9 cellular contexts compared by ENCODE assay signal in the genomic region with DNA sequence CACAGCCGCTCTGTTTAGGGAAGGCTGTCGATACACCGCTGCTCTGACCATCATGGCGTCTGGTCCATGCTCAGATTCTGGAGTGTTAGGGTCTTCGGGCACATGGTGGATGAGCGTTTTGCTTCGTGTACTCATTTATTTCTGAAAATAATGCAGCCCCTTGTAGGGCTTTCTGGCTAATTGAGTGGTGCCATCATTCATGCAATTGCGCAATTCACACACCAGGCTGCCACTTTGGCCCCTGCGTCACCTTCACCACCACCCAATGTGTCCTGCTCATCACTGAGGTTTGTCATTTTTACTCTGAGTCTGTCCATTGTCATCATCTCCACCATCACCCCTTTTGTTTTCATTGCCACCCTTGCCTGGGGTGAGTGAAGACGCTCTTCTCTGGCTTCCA.
"Had no signal": no experiment of that assay in that cellular context is flagged by ENCODE, and none has a peak within 500 bp of the region (broad histone marks: within the 10 kb centered on the region; RNA-seq: fewer than 3 reads in every experiment).

No MANE protein-coding gene starts in this region.

- H3K27me3 Mint-ChIP-seq: IgD-negative memory B cell had no signal

- H2AFZ ChIP-seq: GM23248 had no signal

- H3K4me3 ChIP-seq: GM23248 had no signal

- FAIRE-seq: H54 had no signal

- H3K4me2 ChIP-seq: KMS-11 had no signal

- H3K9me3 Mint-ChIP-seq: H9, IgD-negative memory B cell had no signal

- H3K4me3 Mint-ChIP-seq: H9, IgD-negative memory B cell had no signal

- H3K27ac ChIP-seq: GM23248, HL-60, KMS-11 had no signal

- H3K27ac Mint-ChIP-seq: H9, IgD-negative memory B cell had no signal

- H3K9ac ChIP-seq: GM23248, KMS-11 had no signal

- DNase-seq: GM23248, GOT3, H9, HCEC 1CT, KBM-7 had no signal
